ENCODE assay signal across 7 cellular contexts in genomic region chr15:22252047-22252446, GRCh38.
A peak's percentile ranks its signal among the peaks of the same experiment; 100 is the strongest.
DNase-seq lines count a peak whose midpoint lies in the region; ATAC-seq, FAIRE-seq and TF ChIP-seq lines count a peak whose summit lies in the region.
"Not testable (repeated sequence)": the region's sequence is repeated elsewhere in the genome, so short reads cannot be mapped to it uniquely, and the experiment has no call there.

No MANE protein-coding gene starts in this region.

- H3K9me3 ChIP-seq in A549 = peaks cover 25% of the 10 kb centered on the region; the same call in 2 of the 3 replicates
- peaks cover 22% of the 10 kb centered on the region for H3K9me3 ChIP-seq in endothelial cell of umbilical vein (replicated peaks; ENCODE audit: control insufficient read depth, insufficient read depth, low read length)
- not testable (repeated sequence) for H3K9me3 ChIP-seq in HepG2 (ENCODE audit: low read length); right lobe of liver

- H3K79me2 ChIP-seq in endothelial cell of umbilical vein (ENCODE audit: control insufficient read depth, insufficient read depth, low read length); HepG2 (ENCODE audit: insufficient read depth, low read length): not testable (repeated sequence)

- peaks cover 5 to 16% (median 7%) of the 10 kb centered on the region in 3 donors for H3K27me3 Mint-ChIP-seq in immature natural killer cell (ENCODE audit: low read depth in 3 of 3)

- not testable (repeated sequence) for H3K4me3 ChIP-seq in A549; bronchial epithelial cell (ENCODE audit: low read depth, low read length); endothelial cell of umbilical vein (replicated peaks in 1 of 3; ENCODE audit: insufficient read depth in 1 of 3, low read depth in 1 of 3, low read length in 3 of 3); HepG2 (replicated peaks in 1 of 3; ENCODE audit: insufficient read depth in 1 of 3, low read depth in 2 of 3, low read length in 3 of 3); right lobe of liver

- H3K27me3 ChIP-seq in bronchial epithelial cell (ENCODE audit: control insufficient read depth, insufficient read depth, low read length); endothelial cell of umbilical vein (ENCODE audit: control insufficient read depth in 2 of 2, insufficient read depth in 2 of 2, low read length in 2 of 2); HepG2 (ENCODE audit: control insufficient read depth in 1 of 2, insufficient read depth in 2 of 2, low read length in 2 of 2); right lobe of liver: not testable (repeated sequence)

- peak overlapping the region in 4 of 5 donors; percentile 0 to 47 (median 16) for H3K4me3 Mint-ChIP-seq in immature natural killer cell

- CTCF ChIA-PET in A549 (lab: Yijun Ruan, JAX); endothelial cell of umbilical vein (lab: Charles Lee); HepG2 (lab: Yijun Ruan, JAX; ENCODE audit: low intra/inter-chr PET ratio, low total read pairs): not testable (repeated sequence)

- not testable (repeated sequence) for H2AFZ ChIP-seq in endothelial cell of umbilical vein (ENCODE audit: low read depth, low read length); HepG2 (ENCODE audit: low read length)

- not testable (repeated sequence) for H3K36me3 ChIP-seq in bronchial epithelial cell (ENCODE audit: control insufficient read depth, insufficient read depth, low read length); endothelial cell of umbilical vein (ENCODE audit: control insufficient read depth in 2 of 2, extremely low read depth in 1 of 2, insufficient read depth in 2 of 2, low read length in 2 of 2); HepG2 (replicated peaks in 1 of 2; ENCODE audit: control insufficient read depth in 1 of 2, insufficient read depth in 2 of 2, low read length in 2 of 2); right lobe of liver

- H3K9me3 Mint-ChIP-seq in immature natural killer cell = not testable (repeated sequence)

- not testable (repeated sequence) for H3K9me1 ChIP-seq in endothelial cell of umbilical vein (replicated peaks; ENCODE audit: control insufficient read depth, extremely low read depth, insufficient read depth, low read length)

- dilution Hi-C loops in endothelial cell of umbilical vein (cut with MboI; ENCODE audit: extremely low pct_ligation_motif_present, low sequenced_read_pairs) = not testable (repeated sequence)

- peak; percentile 83 for FAIRE-seq in A549 (lab: Jason Lieb, UNC)
- FAIRE-seq in GM19239 (lab: Jason Lieb, UNC) = peak; percentile 51
- peak; percentile 7 for FAIRE-seq in bronchial epithelial cell (lab: Jason Lieb, UNC)
- peak; percentile 31 for FAIRE-seq in endothelial cell of umbilical vein (lab: Jason Lieb, UNC)
- peak; percentile 84 for FAIRE-seq in HepG2 (lab: Jason Lieb, UNC)

- not testable (repeated sequence) for H3K36me3 Mint-ChIP-seq in immature natural killer cell

- intact Hi-C loops in endothelial cell of umbilical vein (cut with micrococcal nuclease); HepG2 (cut with micrococcal nuclease; ENCODE audit: unreplicated experiment): not testable (repeated sequence)
- intact Hi-C loops in right lobe of liver (cut with DNase I) = loop anchor here in 1 of 2 donors (10.0 kb wide), 1 partner anchor 1847 kb away; no protein-coding TSS in a partner anchor

- H3K27ac ChIP-seq in A549; endothelial cell of umbilical vein (ENCODE audit: insufficient read depth, low read depth, low read length); HepG2 (ENCODE audit: extremely low read length, insufficient read depth, low read length): not testable (repeated sequence)
- H3K27ac ChIP-seq in right lobe of liver = peak overlapping the region in 2 of 3 donors; percentile 91 to 94

- H3K4me1 Mint-ChIP-seq in immature natural killer cell = peaks cover 62 to 66% of the 10 kb centered on the region in 2 donors

- TF ChIP-seq RAD21 in A549 (conservative IDR thresholded peaks at IDR 0.05 in 1 of 2, IDR thresholded peaks at IDR 0.05 in 1 of 2); HepG2 (CRISPR knock-in tag; IDR thresholded peaks at IDR 0.05): not testable (repeated sequence)

- TF ChIP-seq CTCF in A549 (IDR thresholded peaks at IDR 0.05); bronchial epithelial cell (IDR thresholded peaks at IDR 0.05; ENCODE audit: insufficient read depth, low read length, severe bottlenecking); endothelial cell of umbilical vein (IDR thresholded peaks at IDR 0.05; ENCODE audit: extremely low read depth in 1 of 2, insufficient read depth in 1 of 2, low read depth in 1 of 2, low read length in 2 of 2); HepG2 (CRISPR knock-in tag; IDR thresholded peaks at IDR 0.05); right lobe of liver (IDR thresholded peaks at IDR 0.05): not testable (repeated sequence)

- WGBS in A549 (ENCODE audit: missing lambda C conversion rate) = 9% methylated on average over 4 of the region's 4 CpGs
- 15% methylated on average over 4 of the region's 4 CpGs for WGBS in HepG2 (ENCODE audit: low lambda C conversion rate)
- WGBS in right lobe of liver (ENCODE audit: insufficient coverage, low coverage, low lambda C conversion rate, missing lambda C conversion rate) = 24% methylated on average over 4 of the region's 4 CpGs

- H4K20me1 ChIP-seq in endothelial cell of umbilical vein (replicated peaks; ENCODE audit: control insufficient read depth, extremely low read depth, insufficient read depth, low read length); HepG2 (ENCODE audit: insufficient read depth, low read length): not testable (repeated sequence)

- DNase-seq in A549 (ENCODE audit: low read depth in 1 of 2, low spot score in 1 of 2); GM19239 (ENCODE audit: insufficient read length, low spot score); bronchial epithelial cell (ENCODE audit: low read depth); endothelial cell of umbilical vein (ENCODE audit: low read depth, low spot score); immature natural killer cell; HepG2 (ENCODE audit: low spot score); right lobe of liver: not testable (repeated sequence)

- POLR2A ChIA-PET in A549 (lab: Yijun Ruan, JAX); endothelial cell of umbilical vein (lab: Charles Lee); HepG2 (lab: Yijun Ruan, JAX): not testable (repeated sequence)

- H3K4me1 ChIP-seq in A549 (peaks cover 11% of the 10 kb centered on the region; the same call in 1 of the 3 replicates), right lobe of liver (peaks cover 0 to 68% (median 21%) of the 10 kb centered on the region in 4 donors)
- H3K4me1 ChIP-seq in endothelial cell of umbilical vein (ENCODE audit: control insufficient read depth, extremely low read depth, insufficient read depth, low read length); HepG2 (ENCODE audit: insufficient read depth, low read length): not testable (repeated sequence)

- not testable (repeated sequence) for TF ChIP-seq EP300 in A549 (IDR thresholded peaks at IDR 0.05); HepG2 (IDR thresholded peaks at IDR 0.05; ENCODE audit: low read depth in 2 of 2, low read length in 2 of 2); HepG2 (CRISPR knock-in tag; IDR thresholded peaks at IDR 0.05; ENCODE audit: borderline replicate concordance)

- not testable (repeated sequence) for H3K9ac ChIP-seq in endothelial cell of umbilical vein (replicated peaks; ENCODE audit: extremely low read depth, insufficient read depth, low read length); HepG2 (ENCODE audit: insufficient read depth, low read depth, low read length)

- TF ChIP-seq POLR2A in A549 (IDR thresholded peaks at IDR 0.05; ENCODE audit: low read length); endothelial cell of umbilical vein (IDR thresholded peaks at IDR 0.05; ENCODE audit: low read depth, low read length); HepG2 (IDR thresholded peaks at IDR 0.05; ENCODE audit: insufficient read depth in 1 of 2, low read depth in 2 of 2, low read length in 2 of 2); right lobe of liver (IDR thresholded peaks at IDR 0.05): not testable (repeated sequence)

- not testable (repeated sequence) for ATAC-seq in A549, HepG2
- ATAC-seq in right lobe of liver = peak; percentile 1 to 32 (median 9)

- peak overlapping the region; percentile 7; the same call in 2 of the 3 replicates for H3K4me2 ChIP-seq in A549
- H3K4me2 ChIP-seq in endothelial cell of umbilical vein (ENCODE audit: insufficient read depth, low read length); HepG2 (ENCODE audit: low read depth, low read length): not testable (repeated sequence)

- in situ Hi-C loops in HepG2 (cut with HindIII; ENCODE audit: extremely low pct_ligation_motif_present, low pct_unique_long_range_greater_than_20kb) = not testable (repeated sequence)

- BruUV-seq in endothelial cell of umbilical vein (replicated peaks; lab: Mats Ljungman, UMichigan); HepG2 (replicated peaks; lab: Mats Ljungman, UMichigan): not testable (repeated sequence)

- H3K27ac Mint-ChIP-seq in immature natural killer cell = peak overlapping the region; percentile 0 to 73 (median 20)

TF ChIP-seq in A549, 52 proteins besides CTCF, POLR2A, EP300 and RAD21 (continues in another document):
- 0 out of 4 replicates have a peak, but pooled peaks have one; percentile 39 to 45 for TF ChIP-seq CEBPB (IDR thresholded peaks at IDR 0.05)
